In genomic region chr5:141809697-141810096, GRCh38 we compare ENCODE assay signal across 19 cellular contexts.
A peak's percentile ranks its signal among the peaks of the same experiment; 100 is the strongest.
DNase-seq lines count a peak whose midpoint lies in the region; ATAC-seq, FAIRE-seq and TF ChIP-seq lines count a peak whose summit lies in the region.
"Had no signal": no experiment of that assay in that cellular context is flagged by ENCODE, and none has a peak within 500 bp of the region (broad histone marks: within the 10 kb centered on the region; RNA-seq: fewer than 3 reads in every experiment).

No MANE protein-coding gene starts in this region.

- no peak overlapping the region for H4K5ac ChIP-seq in H1 (ENCODE audit: insufficient read length, low read depth, low read length)

- no peak overlapping the region for H3K27ac ChIP-seq in GM23338 (ENCODE audit: low read depth)
- no peak overlapping the region for H3K27ac ChIP-seq in H1 (ENCODE audit: low read depth, low read length)
- H3K27ac ChIP-seq: BLaER1 treated with 17β-estradiol and CSF1 and Interleukin-3, amounts not matched to agents 10 nM and 100 nM; HL-60 had no signal

- no peaks in the 10 kb centered on the region for H3K36me3 ChIP-seq in GM23338 (ENCODE audit: insufficient read depth)
- H3K36me3 ChIP-seq in H1 (ENCODE audit: control insufficient read depth in 2 of 4, insufficient read depth in 4 of 4, low read length in 3 of 4), result no peaks in the 10 kb centered on the region
- H3K36me3 ChIP-seq: BLaER1 treated with 17β-estradiol and CSF1 and Interleukin-3, amounts not matched to agents 10 nM and 100 nM had no signal

- no peaks in the 10 kb centered on the region for H3K79me1 ChIP-seq in H1 (ENCODE audit: low read depth, low read length)

- peaks cover 4% of the 10 kb centered on the region; the same call in 1 of the 2 replicates for H3K23me2 ChIP-seq in H1 (ENCODE audit: low read depth, low read length)

- POLR2A ChIA-PET in H1 (lab: Charles Lee; ENCODE audit: partially characterized antibody), result interaction anchor here (0.5 to 3.8 kb wide), 3 partner anchors 36 to 1694 kb away, joined by 4 to 41 read pairs (median 4); partner anchors contain the start of gene PCDH1

- TF ChIP-seq POLR2A in H1 (IDR thresholded peaks at IDR 0.05; ENCODE audit: control extremely low read depth in 1 of 2, low read depth in 2 of 2, low read length in 2 of 2) (no peak), GM12891 (IDR thresholded peaks at IDR 0.05; ENCODE audit: low read depth, low read length) (no peak)

- no peak for TF ChIP-seq EP300 in H1 (IDR thresholded peaks at IDR 0.05; ENCODE audit: borderline replicate concordance in 1 of 2, low read depth in 2 of 2, low read length in 2 of 2)

- H3K9me3 ChIP-seq in H1 (ENCODE audit: insufficient read depth in 2 of 2, low read depth in 1 of 2, low read length in 1 of 2), result no peaks in the 10 kb centered on the region
- H3K9me3 ChIP-seq: BLaER1 treated with 17β-estradiol and CSF1 and Interleukin-3, amounts not matched to agents 10 nM and 100 nM had no signal

- no peak overlapping the region for H3K14ac ChIP-seq in H1 (ENCODE audit: insufficient read length)

- no peaks in the 10 kb centered on the region for H3K9me2 ChIP-seq in GM23338 (ENCODE audit: insufficient read depth)

- CTCF ChIA-PET in H1 (lab: Charles Lee; ENCODE audit: partially characterized antibody), result interaction anchor here (1.5 to 20.5 kb wide), 6 partner anchors 13 to 112 kb away, joined by 4 to 345 read pairs (median 45); partner anchors contain the start of gene PCDH1

- H3K4me1 Mint-ChIP-seq in GM23338, result peaks cover 83% of the 10 kb centered on the region
- peaks cover 10% of the 10 kb centered on the region for H3K4me1 Mint-ChIP-seq in stimulated activated memory B cell treated with anti-CD40 and anti-IgM and Interleukin-4, amounts not matched to agents 10 μg/mL and 1 μg/mL and 100 μg/mL, for 72 hours
- H3K4me1 Mint-ChIP-seq: CD4-positive, CD25-positive, alpha-beta regulatory T cell had no signal

- no peaks in the 10 kb centered on the region for H3K9me3 Mint-ChIP-seq in GM23338
- H3K9me3 Mint-ChIP-seq in stimulated activated memory B cell treated with anti-CD40 and anti-IgM and Interleukin-4, amounts not matched to agents 10 μg/mL and 1 μg/mL and 100 μg/mL, for 72 hours, result no peaks in the 10 kb centered on the region
- H3K9me3 Mint-ChIP-seq: CD4-positive, CD25-positive, alpha-beta regulatory T cell had no signal

- H3K4me2 ChIP-seq in GM23338, result 0 out of 2 replicates have a peak overlapping the region, but pooled peaks have one; percentile 38
- H3K4me2 ChIP-seq in H1 (ENCODE audit: insufficient read depth in 1 of 2, low read depth in 2 of 2, low read length in 2 of 2), result no peak overlapping the region
- H3K4me2 ChIP-seq: BLaER1 treated with 17β-estradiol and CSF1 and Interleukin-3, amounts not matched to agents 10 nM and 100 nM had no signal

- H3K27me3 ChIP-seq in GM23338 (ENCODE audit: insufficient read depth) (no peaks in the 10 kb centered on the region), H1 (replicated peaks in 1 of 4; ENCODE audit: control insufficient read depth in 3 of 4, extremely low read depth in 1 of 4, insufficient read depth in 3 of 4, low read length in 3 of 4) (no peaks in the 10 kb centered on the region; a peak in 1 of 7 replicates)
- H3K27me3 ChIP-seq: BLaER1 treated with 17β-estradiol and CSF1 and Interleukin-3, amounts not matched to agents 10 nM and 100 nM had no signal

- DNase-seq in GM23338 (ENCODE audit: low spot score) (no peak), cerebellar cortex (ENCODE audit: low spot score) (peak; percentile 70), H1 (ENCODE audit: low read depth in 1 of 2, low spot score in 2 of 2) (no peak), GM12891 (ENCODE audit: insufficient read length, low spot score) (no peak), left lobe of liver (ENCODE audit: low spot score) (no peak), NCI-H2107 treated with DMSO at 0.1 percent for 48 hours (lab: John Stamatoyannopoulos, UW; ENCODE audit: unreplicated experiment) (no peak)
- DNase-seq: ACHN; Calu3; CD4-positive, CD25-positive, alpha-beta regulatory T cell; DMS79 had no signal

- H4K20me1 ChIP-seq in GM23338 (replicated peaks; ENCODE audit: insufficient read depth) (no peaks in the 10 kb centered on the region), H1 (replicated peaks in 1 of 2; ENCODE audit: control insufficient read depth in 1 of 2, insufficient read depth in 2 of 2, low read length in 2 of 2) (no peaks in the 10 kb centered on the region)

- no peak overlapping the region for H2AFZ ChIP-seq in GM23338
- H2AFZ ChIP-seq in H1 (ENCODE audit: low read length), result no peak overlapping the region

- peak overlapping the region; percentile 81 for H2BK15ac ChIP-seq in H1 (ENCODE audit: low read length)

- H3K4me3 ChIP-seq in GM23338, result no peak overlapping the region
- no peak overlapping the region for H3K4me3 ChIP-seq in H1 (ENCODE audit: extremely low read depth in 1 of 4, insufficient read depth in 2 of 4, low read depth in 3 of 4, low read length in 4 of 4)
- H3K4me3 ChIP-seq: BLaER1 treated with 17β-estradiol and CSF1 and Interleukin-3, amounts not matched to agents 10 nM and 100 nM had no signal

- H3K56ac ChIP-seq in H1 (replicated peaks; ENCODE audit: insufficient read length, low read depth, low read length), result no peak overlapping the region

- peak overlapping the region; percentile 13; the same call in 1 of the 2 replicates for H2BK12ac ChIP-seq in H1 (ENCODE audit: low read depth, low read length)

- no peak for ATAC-seq in GM23338
- ATAC-seq in stimulated activated memory B cell treated with anti-CD40 and anti-IgM and Interleukin-4, amounts not matched to agents 10 μg/mL and 1 μg/mL and 100 μg/mL, for 72 hours, result peak; percentile 28
- ATAC-seq in left lobe of liver, result no peak
- ATAC-seq in GM21515 (IDR thresholded peaks at IDR 0.05; ENCODE audit: unreplicated experiment), result no peak
- ATAC-seq: HCT116 had no signal

- no peak overlapping the region for H3K9ac ChIP-seq in H1 (replicated peaks in 1 of 4; ENCODE audit: extremely low read depth in 1 of 4, low read depth in 3 of 4, low read length in 3 of 4)
- H3K9ac ChIP-seq: BLaER1 treated with 17β-estradiol and CSF1 and Interleukin-3, amounts not matched to agents 10 nM and 100 nM had no signal

- H4K91ac ChIP-seq in H1 (replicated peaks; ENCODE audit: insufficient read length, low read length), result no peak overlapping the region

- H3K18ac ChIP-seq in H1 (ENCODE audit: extremely low read depth, low read length), result peak overlapping the region; percentile 34; the same call in 1 of the 2 replicates

- no peaks in the 10 kb centered on the region for H3K36me3 Mint-ChIP-seq in GM23338 (ENCODE audit: low read depth)
- H3K36me3 Mint-ChIP-seq in stimulated activated memory B cell treated with anti-CD40 and anti-IgM and Interleukin-4, amounts not matched to agents 10 μg/mL and 1 μg/mL and 100 μg/mL, for 72 hours, result no peaks in the 10 kb centered on the region
- H3K36me3 Mint-ChIP-seq: CD4-positive, CD25-positive, alpha-beta regulatory T cell had no signal

- no peak overlapping the region for H3K27ac Mint-ChIP-seq in GM23338
- H3K27ac Mint-ChIP-seq in stimulated activated memory B cell treated with anti-CD40 and anti-IgM and Interleukin-4, amounts not matched to agents 10 μg/mL and 1 μg/mL and 100 μg/mL, for 72 hours, result no peak overlapping the region
- H3K27ac Mint-ChIP-seq: CD4-positive, CD25-positive, alpha-beta regulatory T cell had no signal

- no peak overlapping the region for H3K23ac ChIP-seq in H1 (ENCODE audit: insufficient read length)

- no peaks in the 10 kb centered on the region for H3K79me2 ChIP-seq in GM23338 (replicated peaks; ENCODE audit: insufficient read depth)
- no peaks in the 10 kb centered on the region for H3K79me2 ChIP-seq in H1 (ENCODE audit: control insufficient read depth in 1 of 2, insufficient read depth in 2 of 2, low read length in 2 of 2)

- peak overlapping the region; percentile 77; the same call in 1 of the 2 replicates for H2BK20ac ChIP-seq in H1 (ENCODE audit: low read length)

- TF ChIP-seq CTCF in GM23338 (conservative IDR thresholded peaks at IDR 0.05; ENCODE audit: low read depth in 2 of 2) (no peak), H1 (IDR thresholded peaks at IDR 0.05; ENCODE audit: control extremely low read depth in 1 of 3, insufficient read depth in 1 of 3, low read depth in 1 of 3, low read length in 3 of 3) (no peak)

- H3F3A ChIP-seq in GM23338 (replicated peaks; ENCODE audit: low read depth), result peaks cover 23% of the 10 kb centered on the region; the same call in 1 of the 2 replicates

- 85% methylated on average over 7 of the region's 7 CpGs; no CpG with 5 or more reads in 1 of the 2 experiments for WGBS in H1 (ENCODE audit: extremely low coverage in 1 of 2, insufficient coverage in 1 of 2, insufficient read length in 1 of 2, insufficient replicate concordance in 2 of 2, low coverage in 1 of 2, low lambda C conversion rate in 2 of 2, missing lambda C conversion rate in 1 of 2), 2 experiments

- no peak overlapping the region for H3K4ac ChIP-seq in H1 (replicated peaks; ENCODE audit: insufficient read length, low read depth, low read length)

- H4K8ac ChIP-seq in H1 (ENCODE audit: extremely low read depth, insufficient read depth, low read length), result no peak overlapping the region

- peak overlapping the region; percentile 19; the same call in 1 of the 2 replicates for H2BK5ac ChIP-seq in H1 (ENCODE audit: low read depth, low read length)

- FAIRE-seq in H1 (lab: Jason Lieb, UNC), result no peak
- FAIRE-seq in GM12891 (lab: Jason Lieb, UNC), result no peak
- FAIRE-seq: G401.6, GM12892, GM19239, H54 had no signal

- no peak overlapping the region for H3K4me3 Mint-ChIP-seq in GM23338
- H3K4me3 Mint-ChIP-seq in stimulated activated memory B cell treated with anti-CD40 and anti-IgM and Interleukin-4, amounts not matched to agents 10 μg/mL and 1 μg/mL and 100 μg/mL, for 72 hours, result no peak overlapping the region
- H3K4me3 Mint-ChIP-seq: CD4-positive, CD25-positive, alpha-beta regulatory T cell had no signal

- TF ChIP-seq RAD21 in H1 (IDR thresholded peaks at IDR 0.05 in 1 of 2, conservative IDR thresholded peaks at IDR 0.05 in 1 of 2; ENCODE audit: low read depth in 2 of 2, low read length in 2 of 2), result no peak

- H2BK120ac ChIP-seq in H1 (replicated peaks; ENCODE audit: low read depth, low read length), result no peak overlapping the region

- peaks cover 30% of the 10 kb centered on the region for H3K27me3 Mint-ChIP-seq in GM23338 (ENCODE audit: insufficient read depth, low read depth, poor library complexity)
- H3K27me3 Mint-ChIP-seq in stimulated activated memory B cell treated with anti-CD40 and anti-IgM and Interleukin-4, amounts not matched to agents 10 μg/mL and 1 μg/mL and 100 μg/mL, for 72 hours, result peaks cover 76% of the 10 kb centered on the region

- no peak overlapping the region; the same call in 1 of the 2 replicates for H2AK5ac ChIP-seq in H1 (ENCODE audit: low read depth, low read length)

- H3K4me1 ChIP-seq in GM23338 (ENCODE audit: insufficient read depth), result peaks cover 85% of the 10 kb centered on the region
- H3K4me1 ChIP-seq in H1 (replicated peaks in 1 of 4; ENCODE audit: control insufficient read depth in 3 of 4, insufficient read depth in 4 of 4, low read length in 3 of 4), result peaks cover 23 to 48% (median 30%) of the 10 kb centered on the region in 4 experiments

TF ChIP-seq in H1, 55 proteins besides CTCF, POLR2A, EP300 and RAD21 (continues in another document):
- TF ChIP-seq JUND (IDR thresholded peaks at IDR 0.05; ENCODE audit: low read length) (no peak), SUZ12 (IDR thresholded peaks at IDR 0.05; ENCODE audit: low read length) (no peak)

TF ChIP-seq in GM12891, 5 proteins besides CTCF, POLR2A, EP300 and RAD21 (continues in another document):
- TF ChIP-seq POU2F2 (IDR thresholded peaks at IDR 0.05; ENCODE audit: low read depth, low read length), result no peak
